Comparison of ENCODE assay signal across 1 cellular context in the genomic region with DNA sequence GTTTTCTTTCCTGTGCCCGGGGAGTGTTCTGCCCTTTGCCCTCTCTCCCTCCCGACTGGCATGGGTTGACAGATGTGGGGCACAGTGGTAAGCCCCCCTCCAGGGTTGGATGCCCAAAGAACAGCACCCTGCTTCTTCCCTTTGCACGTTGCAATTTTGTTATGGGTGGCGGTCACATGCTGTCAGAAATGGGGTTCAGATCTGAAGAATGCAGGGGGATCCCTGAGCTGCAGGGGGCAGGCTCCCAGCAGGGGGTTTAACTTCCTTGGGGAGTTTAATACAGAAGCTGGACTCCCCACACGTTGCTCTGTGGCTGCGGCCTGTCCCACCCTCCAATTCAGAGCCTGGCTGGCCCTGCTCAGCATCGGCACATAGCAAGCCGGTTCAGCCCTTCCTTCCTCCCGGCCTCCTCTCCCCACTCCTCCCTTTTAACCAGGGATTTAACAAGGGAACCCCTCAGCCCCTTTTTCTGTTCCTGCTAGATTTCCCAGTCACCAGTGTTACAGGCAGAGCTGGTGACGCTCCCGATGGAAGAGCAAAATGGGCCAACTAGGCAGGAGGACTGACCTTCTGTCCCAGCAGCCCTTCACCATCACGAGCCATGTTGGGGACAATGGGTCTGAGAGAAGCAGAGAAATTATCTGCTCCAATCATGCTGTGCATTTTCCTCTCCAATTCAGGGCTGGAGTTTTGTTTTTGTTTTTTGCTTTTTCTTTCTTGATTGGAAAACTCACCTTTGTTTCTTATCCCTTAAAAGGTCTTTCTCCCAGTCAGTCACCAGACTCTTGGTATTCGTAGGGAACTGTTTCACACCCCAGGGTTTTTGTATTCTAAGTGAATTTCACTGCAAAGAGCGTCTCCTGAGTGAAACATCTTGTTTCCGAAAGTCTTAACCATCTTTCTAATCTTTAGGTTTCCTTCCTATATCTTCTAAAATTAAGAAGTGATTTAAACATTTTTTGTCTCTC.
TF ChIP-seq lines count a peak whose summit lies in the region.

No MANE protein-coding gene starts in this region.

TF ChIP-seq in GM23338, 12 proteins besides CTCF, POLR2A, EP300 and RAD21:
- TF ChIP-seq EZH2 (IDR thresholded peaks at IDR 0.05; ENCODE audit: low read depth, unreplicated experiment): peak; percentile 44
- TF ChIP-seq ZNF114 (CRISPR knock-in tag; IDR thresholded peaks at IDR 0.05): no peak
TF ChIP-seq in GM23338: peak in this region for 1.
